Comparison of ENCODE assay signal across 8 cellular contexts in the genomic region with DNA sequence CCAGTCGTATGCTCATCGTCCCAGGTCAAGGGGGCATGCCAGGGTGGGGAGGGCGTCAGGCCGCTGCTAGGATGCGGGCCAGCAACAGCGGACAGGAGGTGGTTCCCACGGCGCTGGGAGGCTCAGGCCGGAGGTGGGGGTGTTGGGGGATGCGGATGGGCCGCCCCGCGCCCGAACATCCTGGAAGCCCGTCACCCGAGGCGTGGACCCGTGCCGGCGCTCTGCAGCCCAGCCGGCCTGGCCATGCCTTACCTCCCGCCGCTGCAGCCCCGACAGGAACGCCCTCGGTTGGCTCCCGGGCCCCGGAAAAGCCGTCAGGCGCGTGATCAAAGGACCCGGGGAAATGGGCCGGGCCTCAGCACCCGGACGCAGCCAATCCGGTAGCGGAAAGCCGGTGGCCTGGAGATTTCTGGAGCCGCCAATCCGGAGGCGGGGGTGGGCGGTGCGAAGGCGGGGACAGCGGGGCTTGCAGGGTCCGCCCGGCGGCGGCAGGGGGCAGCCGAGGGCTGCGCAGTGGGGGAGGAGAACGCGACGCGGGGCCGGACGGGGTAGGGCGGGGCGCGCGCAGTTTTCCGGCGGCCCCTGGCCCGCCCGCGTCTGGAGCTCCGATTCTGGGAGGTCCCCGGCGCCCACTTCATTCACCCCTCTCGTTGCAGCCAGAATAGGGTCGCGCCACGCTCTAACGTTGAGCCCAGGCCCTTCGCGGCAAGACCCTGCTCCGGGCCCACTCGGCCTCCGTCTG. TPM values are rescaled to one million over a fixed set of nuclear protein-coding genes. Genes with fewer than 3 reads are reported as not detected.
DNase-seq lines count a peak whose midpoint lies in the region; ATAC-seq and TF ChIP-seq lines count a peak whose summit lies in the region.

Gene SMIM29, minus strand, starts transcription at position 280 of the 742 bp plus-strand sequence. CDS start 1,215 bp downstream, outside the sequence.

- H3K4me3 ChIP-seq in thoracic aorta = peak within 1 kb of the TSS; percentile 99

- H3K27ac Mint-ChIP-seq in activated naive CD4-positive, alpha-beta T cell treated with anti-CD3 and anti-CD28 coated beads, Interleukin-2, amount 50 U/mL, for 72 hours = peak within 1 kb of the TSS; percentile 87 to 96
- H3K27ac Mint-ChIP-seq in osteocyte (ENCODE audit: unreplicated experiment) = peak within 1 kb of the TSS; percentile 94

- TF ChIP-seq CTCF in GM10266 (IDR thresholded peaks at IDR 0.05; ENCODE audit: control insufficient read depth, insufficient read depth, low read depth, missing control alignments) (peak; percentile 89), osteocyte (IDR thresholded peaks at IDR 0.05) (peak; percentile 98), thoracic aorta (IDR thresholded peaks at IDR 0.05) (peak; percentile 95)

- H3K27me3 Mint-ChIP-seq in osteocyte (ENCODE audit: unreplicated experiment) = no peaks in the 10 kb centered on the region

- no peaks in the 10 kb centered on the region for H3K9me3 Mint-ChIP-seq in activated naive CD4-positive, alpha-beta T cell treated with anti-CD3 and anti-CD28 coated beads, Interleukin-2, amount 50 U/mL, for 72 hours
- H3K9me3 Mint-ChIP-seq in osteocyte (ENCODE audit: unreplicated experiment) = no peaks in the 10 kb centered on the region

- DNase-seq in GM10266 (ENCODE audit: extremely low spot score) (peak; percentile 97), NCI-H1105 (lab: John Stamatoyannopoulos, UW) (peak; percentile 93), SKM-1 (lab: John Stamatoyannopoulos, UW; ENCODE audit: unreplicated experiment) (peak; percentile 92), glomerular visceral epithelial cell (ENCODE audit: extremely low spot score) (peak; percentile 95), osteocyte (ENCODE audit: extremely low spot score, unreplicated experiment) (peak; percentile 99), thoracic aorta (ENCODE audit: low spot score) (peak; percentile 85)
- DNase-seq in activated naive CD4-positive, alpha-beta T cell treated with anti-CD3 and anti-CD28 coated beads, Interleukin-2, amount 50 U/mL, for 72 hours (ENCODE audit: low spot score in 2 of 2) = peak; percentile 98 to 99

- H3K36me3 ChIP-seq in thoracic aorta = no peaks in the 10 kb centered on the region

- H3K4me1 Mint-ChIP-seq in osteocyte (ENCODE audit: unreplicated experiment) = peaks cover 41% of the 10 kb centered on the region

- no peaks in the 10 kb centered on the region for H3K27me3 ChIP-seq in thoracic aorta (replicated peaks; ENCODE audit: insufficient read depth)

- H3K27ac ChIP-seq in thoracic aorta = peak within 1 kb of the TSS; percentile 69 to 85

- ATAC-seq in HG02610 (IDR thresholded peaks at IDR 0.05; ENCODE audit: unreplicated experiment) (peak; percentile 75), thoracic aorta (ENCODE audit: insufficient number of reproducible peaks, low FRiP score, low read depth) (peak; percentile 84)
- ATAC-seq in activated naive CD4-positive, alpha-beta T cell treated with anti-CD3 and anti-CD28 coated beads, Interleukin-2, amount 50 U/mL, for 72 hours = peak; percentile 81 to 86

- H3K4me1 ChIP-seq in thoracic aorta (ENCODE audit: control insufficient read depth in 1 of 2, low read depth in 2 of 2) = peaks cover 19 to 22% of the 10 kb centered on the region in 2 donors

- H3K9me3 ChIP-seq in thoracic aorta = no peaks in the 10 kb centered on the region

- peak within 1 kb of the TSS; percentile 92 for H3K4me3 Mint-ChIP-seq in osteocyte (ENCODE audit: unreplicated experiment)

- H3K36me3 Mint-ChIP-seq in activated naive CD4-positive, alpha-beta T cell treated with anti-CD3 and anti-CD28 coated beads, Interleukin-2, amount 50 U/mL, for 72 hours = no peaks in the 10 kb centered on the region
- H3K36me3 Mint-ChIP-seq in osteocyte (ENCODE audit: unreplicated experiment) = peaks cover 2% of the 10 kb centered on the region

RNA-seq across cellular contexts. Expression of gene SMIM29, which starts in this region (rescaled TPM):
- 10 to 100 TPM; 12.8 to 25.1 TPM for total RNA-seq in activated naive CD4-positive, alpha-beta T cell treated with anti-CD3 and anti-CD28 coated beads, Interleukin-2, amount 50 U/mL, for 72 hours
- total RNA-seq in osteocyte (23.2 and 23.4 TPM in 2 replicates), thoracic aorta (10 to 100 TPM in 1 of 2 donors, 1 to 10 TPM in 1; 7.1 to 41.3 TPM)

Comparison
In these comparisons a context has a peak if more than half of its experiments do, and no peak if none do; other contexts are left out.
1. Peak in every context shown above with its lines: DNase-seq, ATAC-seq, H3K4me3 ChIP-seq and H3K27ac ChIP-seq.